ENCODE assay signal across 20 cellular contexts in genomic region chr10:17250736-17251135, GRCh38. TPM values are rescaled to one million over a fixed set of nuclear protein-coding genes. Genes with fewer than 3 reads are reported as not detected.
DNase-seq lines count a peak whose midpoint lies in the region; ATAC-seq and TF ChIP-seq lines count a peak whose summit lies in the region.
"Had no signal": no experiment of that assay in that cellular context is flagged by ENCODE, and none has a peak within 500 bp of the region (broad histone marks: within the 10 kb centered on the region; RNA-seq: fewer than 3 reads in every experiment).

No MANE protein-coding gene starts in this region.

- H2BK120ac ChIP-seq in IMR-90 (ENCODE audit: low read depth, low read length) (no peak overlapping the region), trophoblast cell (ENCODE audit: insufficient read depth, low read length, poor library complexity) (no peak overlapping the region)

- H3K4me3 ChIP-seq in GM06990 (replicated peaks; ENCODE audit: low read depth, low read length) (no peak overlapping the region), IMR-90 (ENCODE audit: insufficient read depth, low read depth, low read length) (no peak overlapping the region), cardiac fibroblast (replicated peaks in 1 of 2; ENCODE audit: low read depth in 2 of 2, low read length in 2 of 2) (no peak overlapping the region), trophoblast cell (ENCODE audit: low read depth, low read length) (no peak overlapping the region)
- H3K4me3 ChIP-seq: SJSA1, skin epidermis had no signal

- no peak for TF ChIP-seq POLR2A in IMR-90 (IDR thresholded peaks at IDR 0.05; ENCODE audit: low read depth, low read length)

- H2AFZ ChIP-seq in IMR-90 (replicated peaks; ENCODE audit: low read length, poor library complexity) (no peak overlapping the region), trophoblast cell (ENCODE audit: insufficient read depth, low read length, poor library complexity) (no peak overlapping the region)

- no peak overlapping the region for H3K27ac ChIP-seq in IMR-90 (ENCODE audit: insufficient read depth, low read length)
- H3K27ac ChIP-seq in trophoblast cell (ENCODE audit: low read depth, low read length) = no peak overlapping the region
- H3K27ac ChIP-seq: parathyroid adenoma, SJSA1, skin epidermis had no signal

- H3K9ac ChIP-seq in IMR-90 (ENCODE audit: low read depth, low read length) (no peak overlapping the region), trophoblast cell (ENCODE audit: low read length) (no peak overlapping the region)
- H3K9ac ChIP-seq: parathyroid adenoma had no signal

- H4K91ac ChIP-seq in IMR-90 (ENCODE audit: insufficient read depth, low read depth, low read length) (no peak overlapping the region), trophoblast cell (ENCODE audit: low read depth, low read length) (no peak overlapping the region)

- in situ Hi-C loops in IMR-90 (cut with MboI; ENCODE audit: low sequenced_read_pairs) = loop anchor here (25.0 kb wide), 1 partner anchor 1363 kb away; no protein-coding TSS in a partner anchor

- CTCF ChIA-PET in IMR-90 (lab: Yijun Ruan, JAX) = no interaction called here

- H2AK5ac ChIP-seq in IMR-90 (ENCODE audit: low read depth, low read length) (no peak overlapping the region), trophoblast cell (ENCODE audit: low read length) (peak overlapping the region; percentile 42)

- no peak overlapping the region for H2BK12ac ChIP-seq in trophoblast cell (ENCODE audit: low read length)

- no peak overlapping the region for H3K56ac ChIP-seq in IMR-90 (ENCODE audit: extremely low read depth, insufficient read depth, low read length)

- POLR2A ChIA-PET in IMR-90 (lab: Charles Lee; ENCODE audit: unreplicated experiment) = no interaction called here

- dilution Hi-C loops in IMR-90 (cut with HindIII; ENCODE audit: low sequenced_read_pairs, unreplicated experiment) = no loop called here

- H3K14ac ChIP-seq in IMR-90 (replicated peaks; ENCODE audit: low read depth, low read length) (no peak overlapping the region), trophoblast cell (ENCODE audit: low read length) (no peak overlapping the region)

- H4K8ac ChIP-seq in IMR-90 (ENCODE audit: low read depth in 2 of 2, low read length in 2 of 2) = no peak overlapping the region
- no peak overlapping the region for H4K8ac ChIP-seq in trophoblast cell (ENCODE audit: low read depth, low read length)

- H3K9me3 ChIP-seq in IMR-90 (ENCODE audit: control insufficient read depth, insufficient read depth, low read length) (0 out of 2 replicates have a peak, but pooled peaks cover 2% of the 10 kb centered on the region), trophoblast cell (ENCODE audit: insufficient read depth, low read depth, low read length) (no peaks in the 10 kb centered on the region)
- H3K9me3 ChIP-seq: SJSA1 had no signal

- no peak overlapping the region for H3K23ac ChIP-seq in IMR-90 (ENCODE audit: low read depth, low read length)
- H3K23ac ChIP-seq in trophoblast cell (ENCODE audit: low read length) = no peak overlapping the region

- no peak overlapping the region for H2AK9ac ChIP-seq in IMR-90 (replicated peaks; ENCODE audit: low read depth, low read length, poor library complexity)

- BruUV-seq in IMR-90 (replicated peaks; lab: Mats Ljungman, UMichigan) = no TSS peak

- H4K12ac ChIP-seq in trophoblast cell (ENCODE audit: low read depth, low read length) = no peak overlapping the region

- H3K36me3 ChIP-seq in GM06990 (ENCODE audit: control insufficient read depth, insufficient read depth, low read length) (no peaks in the 10 kb centered on the region), IMR-90 (ENCODE audit: control insufficient read depth, insufficient read depth, low read length) (no peaks in the 10 kb centered on the region), trophoblast cell (ENCODE audit: control insufficient read depth in 1 of 2, insufficient read depth in 2 of 2, low read length in 2 of 2) (no peaks in the 10 kb centered on the region)
- H3K36me3 ChIP-seq: SJSA1 had no signal

- no peak overlapping the region for H2BK20ac ChIP-seq in IMR-90 (ENCODE audit: low read depth, low read length)

- H4K20me1 ChIP-seq in IMR-90 (ENCODE audit: insufficient read depth, low read length) = no peaks in the 10 kb centered on the region

- no peaks in the 10 kb centered on the region for H3K79me2 ChIP-seq in trophoblast cell (ENCODE audit: control insufficient read depth, insufficient read depth, low read length, poor library complexity)
- H3K79me2 ChIP-seq: parathyroid adenoma had no signal

- no peak overlapping the region for H2BK15ac ChIP-seq in IMR-90 (ENCODE audit: low read depth, low read length)

- H3K79me1 ChIP-seq in IMR-90 (ENCODE audit: low read depth in 1 of 2, low read length in 2 of 2) = no peaks in the 10 kb centered on the region
- no peaks in the 10 kb centered on the region for H3K79me1 ChIP-seq in trophoblast cell (ENCODE audit: low read length)

- WGBS in IMR-90 (ENCODE audit: extremely low coverage in 2 of 2, insufficient read length in 1 of 2), 2 experiments = 100% methylated on average over 1 of the region's 2 CpGs; no CpG with 5 or more reads in 1 of the 2 experiments
- no CpG with 5 or more reads among the region's 2 CpGs for WGBS in trophoblast cell (ENCODE audit: extremely low coverage, insufficient coverage, insufficient read length)

- no peak overlapping the region for H2BK5ac ChIP-seq in IMR-90 (ENCODE audit: low read depth, low read length, poor library complexity, severe bottlenecking)
- H2BK5ac ChIP-seq in trophoblast cell (ENCODE audit: low read depth, low read length, poor library complexity) = no peak overlapping the region

- H3K18ac ChIP-seq in IMR-90 (ENCODE audit: low read depth, low read length) (no peak overlapping the region), trophoblast cell (ENCODE audit: low read length) (no peak overlapping the region)

- no peak for DNase-seq in GM06990 (ENCODE audit: extremely low read depth, insufficient read length)
- DNase-seq in IMR-90 = no peak
- DNase-seq in cardiac fibroblast (ENCODE audit: low read depth in 2 of 2) = peak; percentile 12 to 33
- DNase-seq in trophoblast cell = no peak
- DNase-seq in DMS79 treated with DMSO at 0.1 percent for 48 hours (lab: John Stamatoyannopoulos, UW) = no peak
- DNase-seq in effector CD8-positive, alpha-beta T cell (lab: John Stamatoyannopoulos, UW) = no peak
- DNase-seq in GDM1 (lab: John Stamatoyannopoulos, UW) = no peak
- DNase-seq in AG20443 (ENCODE audit: low spot score) = no peak
- DNase-seq: activated naive CD8-positive, alpha-beta T cell treated with anti-CD3 and anti-CD28 coated beads, Interleukin-2, amount 10 ng/mL, durations not matched to agents 7 days and 5 days; Calu3; glutamatergic neuron; naive B cell; NCI-H1930; NCI-H446 treated with DMSO at 0.1 percent for 48 hours; stimulated activated CD4-positive, alpha-beta T cell treated with anti-CD3 and anti-CD28 coated beads, Interleukin-4, amount 100 ng/mL, for 1 hour; T-helper 9 cell had no signal

- no peak overlapping the region for H4K5ac ChIP-seq in IMR-90 (ENCODE audit: low read depth, low read length)

- intact Hi-C loops in IMR-90 (cut with micrococcal nuclease) = no loop called here

- H3K4me2 ChIP-seq in IMR-90 (ENCODE audit: low read depth, low read length) (no peak overlapping the region), trophoblast cell (ENCODE audit: low read length) (no peak overlapping the region)

- H3K27me3 ChIP-seq in GM06990 (replicated peaks; ENCODE audit: control insufficient read depth, insufficient read depth, low read length) = no peaks in the 10 kb centered on the region
- H3K27me3 ChIP-seq in IMR-90 (ENCODE audit: control insufficient read depth, insufficient read depth, low read length) = no peaks in the 10 kb centered on the region
- no peaks in the 10 kb centered on the region for H3K27me3 ChIP-seq in trophoblast cell (ENCODE audit: insufficient read depth, low read length)
- H3K27me3 ChIP-seq: SJSA1 had no signal

- no peaks in the 10 kb centered on the region for H3K4me1 ChIP-seq in IMR-90 (ENCODE audit: control insufficient read depth, insufficient read depth, low read length)
- no peaks in the 10 kb centered on the region for H3K4me1 ChIP-seq in trophoblast cell (ENCODE audit: control insufficient read depth in 1 of 2, insufficient read depth in 2 of 2, low read length in 2 of 2)
- H3K4me1 ChIP-seq: parathyroid adenoma had no signal

- no peak for ATAC-seq in IMR-90 (ENCODE audit: low read depth)
- ATAC-seq: esophagus mucosa had no signal

- peak; percentile 9 for TF ChIP-seq CTCF in GM06990 (IDR thresholded peaks at IDR 0.05; ENCODE audit: insufficient read depth, low read length, poor library complexity, severe bottlenecking)
- peak; percentile 25; the same call in 1 of the 2 replicates for TF ChIP-seq CTCF in IMR-90 (conservative IDR thresholded peaks at IDR 0.05; ENCODE audit: low read depth, low read length)
- no peak for TF ChIP-seq CTCF in cardiac fibroblast (IDR thresholded peaks at IDR 0.05; ENCODE audit: low read depth, low read length)

- no peak overlapping the region for H3K4ac ChIP-seq in IMR-90 (ENCODE audit: low read depth, low read length)
- no peak overlapping the region for H3K4ac ChIP-seq in trophoblast cell (ENCODE audit: low read depth, low read length)

- no peaks in the 10 kb centered on the region for H3K9me1 ChIP-seq in IMR-90 (ENCODE audit: insufficient read depth, low read length)

- peak; percentile 31 for TF ChIP-seq RAD21 in IMR-90 (IDR thresholded peaks at IDR 0.05; ENCODE audit: low read length)

TF ChIP-seq in IMR-90, 13 proteins besides CTCF, POLR2A, EP300 and RAD21 (continues in another document):
- TF ChIP-seq NFE2L2 (IDR thresholded peaks at IDR 0.05; ENCODE audit: low read depth, low read length) = no peak
- no peak for TF ChIP-seq USF2 (IDR thresholded peaks at IDR 0.05; ENCODE audit: low read depth, low read length)
- TF ChIP-seq CHD1 (IDR thresholded peaks at IDR 0.05; ENCODE audit: low read depth, low read length) = no peak
- TF ChIP-seq MXI1 (IDR thresholded peaks at IDR 0.05; ENCODE audit: borderline replicate concordance, low read depth, low read length) = no peak

RNA-seq across cellular contexts. Expression of gene VIM, which starts 22.7 kb away (rescaled TPM):
- 6,409 and 6,735 TPM in 2 replicates for total RNA-seq in IMR-90 (2012; rRNA removed)
- 4,502 and 5,313 TPM in 2 replicates for polyA plus RNA-seq in IMR-90 (2012; rRNA removed)
- 3,296 and 6,454 TPM in 2 replicates for polyA plus RNA-seq in IMR-90 (2012; cell fraction: cytosol; rRNA removed)
- polyA plus RNA-seq in IMR-90 (2012; cell fraction: nucleus; rRNA removed; ENCODE audit: low replicate concordance) = 3,181 and 7,305 TPM in 2 replicates
- 408 and 429 TPM in 2 replicates for polyA plus RNA-seq in trophoblast cell (2013)

RNA-seq across cellular contexts. Expression of gene TRDMT1, which starts 49.3 kb away (rescaled TPM):
- total RNA-seq in IMR-90 (2012; rRNA removed) = 4.7 and 6.7 TPM in 2 replicates
- 2.1 and 2.2 TPM in 2 replicates for polyA plus RNA-seq in IMR-90 (2012; rRNA removed)
- polyA plus RNA-seq in IMR-90 (2012; cell fraction: cytosol; rRNA removed) = 0.90 and 4.7 TPM in 2 replicates
- 0.49 and 4.0 TPM in 2 replicates for polyA plus RNA-seq in IMR-90 (2012; cell fraction: nucleus; rRNA removed; ENCODE audit: low replicate concordance)
- 2.7 and 3.1 TPM in 2 replicates for polyA plus RNA-seq in trophoblast cell (2013)

Comparison
In these comparisons a context has a peak if more than half of its experiments do, and no peak if none do; other contexts are left out.
1. DNase-seq: peak in cardiac fibroblast (2 of 2); none in GM06990 (single experiment), IMR-90 (single experiment), trophoblast cell (0 of 2), DMS79 treated with DMSO at 0.1 percent for 48 hours (single experiment), effector CD8-positive, alpha-beta T cell (single experiment), GDM1 (single experiment) and AG20443 (single experiment).